8 cellular contexts compared by ENCODE assay signal in the genomic region with DNA sequence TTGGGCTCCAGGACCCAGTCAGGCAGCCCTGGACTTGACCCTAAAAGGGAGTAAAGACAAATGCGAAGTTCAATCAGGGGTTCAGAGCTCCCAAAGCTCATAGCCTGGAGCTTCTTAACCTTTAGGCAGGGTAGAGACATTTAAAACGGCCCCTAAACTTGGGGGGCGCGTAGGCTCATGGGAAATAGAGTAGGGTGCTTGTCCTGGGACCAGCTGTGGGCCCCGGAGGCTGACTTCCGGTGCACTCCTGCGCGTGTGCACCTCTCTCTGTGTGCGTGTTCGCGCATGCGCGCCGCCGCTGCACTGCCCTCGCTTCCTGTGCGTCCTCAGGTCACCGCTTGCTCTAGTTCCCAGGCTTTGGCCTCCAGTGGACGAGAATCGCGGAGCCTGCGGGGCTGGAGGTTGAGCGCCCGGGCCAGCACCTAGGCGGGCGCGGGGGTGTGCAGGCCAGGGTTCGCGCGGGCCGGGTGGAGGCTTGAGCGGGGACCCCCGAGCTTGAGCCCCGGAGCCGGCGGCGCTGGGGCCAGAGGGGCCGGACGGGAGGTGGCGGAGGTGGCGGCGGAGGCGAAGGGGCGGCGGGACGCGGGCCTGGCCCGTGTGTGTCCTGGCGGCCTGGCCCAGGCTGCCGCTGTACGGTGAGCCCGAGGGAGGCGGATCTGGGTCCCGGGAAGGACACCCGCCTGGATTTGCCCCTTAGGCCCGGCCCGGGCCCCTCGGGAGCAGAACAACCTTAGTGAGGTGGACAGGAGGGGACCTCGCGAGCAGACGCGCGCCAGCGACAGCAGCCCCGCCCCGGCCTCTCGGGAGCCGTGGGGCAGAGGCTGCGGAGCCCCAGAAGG. TPM values are rescaled to one million over a fixed set of nuclear protein-coding genes. Genes with fewer than 3 reads are reported as not detected.
DNase-seq lines count a peak whose midpoint lies in the region; ATAC-seq lines count a peak whose summit lies in the region.

A gene (plus strand): TSS at position 303 of the 839 bp plus-strand sequence. CDS start 2,217 bp downstream, outside the sequence.

- peak; percentile 100 for ATAC-seq in GM19467 (IDR thresholded peaks at IDR 0.05; ENCODE audit: unreplicated experiment)

- peak; percentile 92 for DNase-seq in CMK (ENCODE audit: low read depth)
- peak; percentile 72 for DNase-seq in HPDE6-E6E7 (ENCODE audit: extremely low spot score)
- DNase-seq in NK-92 (lab: John Stamatoyannopoulos, UW; ENCODE audit: unreplicated experiment) = peak; percentile 37
- peak; percentile 61 to 81 for DNase-seq in activated CD8-positive, alpha-beta memory T cell treated with anti-CD3 and anti-CD28 coated beads for 1 hour (ENCODE audit: extremely low read depth in 1 of 2, low read depth in 1 of 2)
- DNase-seq in effector CD4-positive, alpha-beta T cell = peak; percentile 81
- DNase-seq in lung microvascular endothelial cell (ENCODE audit: low read depth in 2 of 2) = peak; percentile 91 to 93
- DNase-seq in stimulated activated CD4-positive, alpha-beta T cell treated with anti-CD3 and anti-CD28 coated beads, TNF-alpha, amount 100 ng/mL, for 4 hours (ENCODE audit: low read depth in 3 of 3) = peak; percentile 77 to 83 (median 78)

RNA-seq across cellular contexts. Expression of the gene that starts here (rescaled TPM):
- total RNA-seq in lung microvascular endothelial cell = 4.1 and 6.0 TPM in 2 replicates

Comparison
In these comparisons a context has a peak if more than half of its experiments do, and no peak if none do; other contexts are left out.
1. Peak in every context shown above with its lines: DNase-seq and ATAC-seq.
2. DNase-seq: peak in every context shown above with its lines; median percentile 92 in CMK; 92 in lung microvascular endothelial cell; 81 in effector CD4-positive, alpha-beta T cell; 78 in stimulated activated CD4-positive, alpha-beta T cell treated with anti-CD3 and anti-CD28 coated beads, TNF-alpha, amount 100 ng/mL, for 4 hours; 72 in HPDE6-E6E7; 71 in activated CD8-positive, alpha-beta memory T cell treated with anti-CD3 and anti-CD28 coated beads for 1 hour; 37 in NK-92.